15 cellular contexts compared by ENCODE assay signal in the genomic region with DNA sequence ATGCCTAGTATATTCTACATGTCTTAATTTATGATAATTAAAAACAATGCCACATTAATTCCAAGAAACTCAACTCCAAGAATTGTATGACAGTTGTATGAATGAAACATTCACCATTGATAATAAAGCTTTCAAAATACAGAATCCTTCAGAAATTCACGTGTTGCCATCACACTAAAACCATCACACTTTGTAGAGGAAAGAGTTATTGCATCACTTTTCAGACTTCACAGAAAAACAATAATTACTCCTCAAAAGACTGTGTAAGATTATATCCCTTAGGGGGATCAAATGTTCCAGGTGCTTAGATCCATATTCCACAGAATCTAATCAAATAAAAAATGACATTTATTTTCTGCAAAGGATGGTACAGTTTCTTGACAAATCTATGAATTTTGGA.
"Had no signal": no experiment of that assay in that cellular context is flagged by ENCODE, and none has a peak within 500 bp of the region (broad histone marks: within the 10 kb centered on the region; RNA-seq: fewer than 3 reads in every experiment).

No MANE protein-coding gene starts in this region.

- H3K27me3 ChIP-seq: heart left ventricle, neutrophil had no signal

- ATAC-seq: heart left ventricle; naive thymus-derived CD8-positive, alpha-beta T cell; psoas muscle; sciatic nerve had no signal

- DNase-seq: erythroblast; foreskin melanocyte; heart left ventricle; hippocampal formation; kidney glomerular epithelial cell; mucosa of descending colon; naive thymus-derived CD8-positive, alpha-beta T cell; psoas muscle; retina; stimulated activated CD4-positive, alpha-beta T cell treated with anti-CD3 and anti-CD28 coated beads, Interleukin-2, amount 100 ng/mL, for 24 hours; stimulated activated CD4-positive, alpha-beta T cell treated with anti-CD3 and anti-CD28 coated beads, Interleukin-4, amount 100 ng/mL, for 4 hours; stimulated activated naive CD4-positive, alpha-beta T cell; trophoblast cell had no signal

- H3K27ac ChIP-seq: heart left ventricle, neutrophil, psoas muscle had no signal

- H3K36me3 ChIP-seq: heart left ventricle, neutrophil had no signal

- H3K4me3 ChIP-seq: heart left ventricle, mucosa of descending colon, psoas muscle had no signal

- H3K9me3 ChIP-seq: heart left ventricle, mucosa of descending colon, neutrophil, psoas muscle had no signal

- H3K4me1 ChIP-seq: heart left ventricle, psoas muscle had no signal
